ENCODE assay signal across 10 cellular contexts in the genomic region with DNA sequence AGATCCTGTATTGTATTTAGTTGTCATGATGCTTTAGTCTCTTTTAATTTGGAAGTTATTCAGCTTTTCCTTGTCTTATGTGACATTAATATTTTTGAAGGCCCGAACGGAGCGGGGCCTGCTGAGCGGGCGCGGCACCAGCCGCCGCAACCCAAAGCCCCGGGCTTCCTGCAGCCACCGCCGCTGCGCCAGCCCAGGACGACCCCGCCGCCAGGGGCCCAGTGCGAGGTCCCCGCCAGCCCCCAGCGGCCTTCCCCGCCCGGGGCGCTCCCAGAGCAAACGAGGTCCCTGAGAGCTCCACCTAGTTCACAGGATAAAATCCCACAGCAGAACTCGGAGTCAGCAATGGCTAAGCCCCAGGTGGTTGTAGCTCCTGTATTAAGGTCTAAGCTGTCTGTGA. TPM values are rescaled to one million over a fixed set of nuclear protein-coding genes. Genes with fewer than 3 reads are reported as not detected.
"Had no signal": no experiment of that assay in that cellular context is flagged by ENCODE, and none has a peak within 500 bp of the region (broad histone marks: within the 10 kb centered on the region; RNA-seq: fewer than 3 reads in every experiment).

No MANE protein-coding gene starts in this region.

RNA-seq across cellular contexts. Expression of gene TBC1D28, which starts 5.9 kb away (rescaled TPM):
- total RNA-seq: activated CD4-positive, alpha-beta memory T cell treated with anti-CD3 and anti-CD28 coated beads for 36 hours; activated CD4-positive, alpha-beta T cell treated with anti-CD3 and anti-CD28 coated beads, Interleukin-2, amount 10 ng/mL, durations not matched to agents 7 days and 5 days; activated naive CD4-positive, alpha-beta T cell treated with anti-CD3 and anti-CD28 coated beads for 36 hours; activated naive CD8-positive, alpha-beta T cell treated with anti-CD3 and anti-CD28 coated beads for 36 hours; cardiac muscle cell; LHCN-M2; M059J; Peyer's patch; SJSA1 had no signal
- polyA plus RNA-seq: adipose tissue, cardiac muscle cell had no signal
